In the genomic region with DNA sequence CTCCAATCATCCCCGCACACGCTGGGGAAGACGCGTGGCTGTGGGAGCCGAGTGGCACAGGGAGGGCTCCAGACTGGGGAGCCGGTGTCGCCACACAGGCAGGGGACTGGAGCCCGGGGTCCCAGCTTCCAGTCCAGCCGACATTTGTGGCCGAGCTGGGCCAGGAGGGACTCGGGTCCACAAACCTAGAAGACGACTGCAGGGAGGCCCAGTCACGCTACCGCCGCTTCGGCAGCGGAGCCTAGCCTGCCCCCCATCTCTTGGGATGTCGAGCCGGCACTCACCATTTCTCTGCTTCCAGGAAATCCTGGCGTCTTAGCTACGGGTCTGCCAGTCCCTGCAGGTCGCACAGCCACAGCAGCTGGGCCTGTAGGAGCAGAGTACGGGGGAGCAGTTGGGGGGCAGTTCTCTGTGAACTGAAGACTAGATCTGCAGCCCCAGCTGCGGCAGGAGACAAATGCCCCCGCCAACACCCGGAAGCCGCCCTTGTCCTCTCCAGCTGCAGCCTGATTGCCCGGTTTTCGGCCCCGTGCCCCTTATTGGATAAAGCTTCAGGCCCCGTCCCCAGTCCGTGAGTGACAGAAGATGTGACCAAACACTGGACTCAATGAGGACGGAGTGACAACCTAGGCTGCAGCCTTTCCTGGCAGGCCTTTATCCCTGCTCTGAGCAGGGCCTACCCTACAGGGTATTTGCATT, we compare ENCODE assay signal across 8 cellular contexts.
DNase-seq lines count a peak whose midpoint lies in the region; ATAC-seq and TF ChIP-seq lines count a peak whose summit lies in the region.

No MANE protein-coding gene starts in this region.

- in situ Hi-C loops in GM13977 (cut with MboI; ENCODE audit: low pct_unique_long_range_greater_than_20kb, low sequenced_read_pairs, unreplicated experiment): no loop called here

- TF ChIP-seq CTCF in GM13977 (IDR thresholded peaks at IDR 0.05; ENCODE audit: extremely low read depth, insufficient read depth, missing control alignments): no peak

- DNase-seq in GM13977 (ENCODE audit: low spot score) (peak; percentile 23), OCI-M1 (lab: John Stamatoyannopoulos, UW) (peak; percentile 98), dedifferentiated amniotic fluid mesenchymal stem cell (ENCODE audit: extremely low spot score) (peak; percentile 69), left lobe of liver (ENCODE audit: low spot score) (peak; percentile 53), NOMO-1 (lab: John Stamatoyannopoulos, UW; ENCODE audit: unreplicated experiment in 2 of 2) (no peak), NCI-H1694 (lab: John Stamatoyannopoulos, UW) (no peak)
- peak; percentile 3 to 5 for DNase-seq in stimulated activated CD8-positive, alpha-beta memory T cell treated with anti-CD3 and anti-CD28 coated beads, Interleukin-7, amount 100 ng/mL, for 4 hours (ENCODE audit: low read depth in 2 of 2)

- ATAC-seq in HG02852 (IDR thresholded peaks at IDR 0.05; ENCODE audit: unreplicated experiment): peak; percentile 98
- peak; percentile 72 for ATAC-seq in left lobe of liver

Comparison
In these comparisons a context has a peak if more than half of its experiments do, and no peak if none do; other contexts are left out.
1. DNase-seq: peak in GM13977 (single experiment), OCI-M1 (single experiment), dedifferentiated amniotic fluid mesenchymal stem cell (single experiment), left lobe of liver (single experiment) and stimulated activated CD8-positive, alpha-beta memory T cell treated with anti-CD3 and anti-CD28 coated beads, Interleukin-7, amount 100 ng/mL, for 4 hours (2 of 2); none in NOMO-1 (0 of 2) and NCI-H1694 (single experiment).